14 cellular contexts compared by ENCODE assay signal in the genomic region with DNA sequence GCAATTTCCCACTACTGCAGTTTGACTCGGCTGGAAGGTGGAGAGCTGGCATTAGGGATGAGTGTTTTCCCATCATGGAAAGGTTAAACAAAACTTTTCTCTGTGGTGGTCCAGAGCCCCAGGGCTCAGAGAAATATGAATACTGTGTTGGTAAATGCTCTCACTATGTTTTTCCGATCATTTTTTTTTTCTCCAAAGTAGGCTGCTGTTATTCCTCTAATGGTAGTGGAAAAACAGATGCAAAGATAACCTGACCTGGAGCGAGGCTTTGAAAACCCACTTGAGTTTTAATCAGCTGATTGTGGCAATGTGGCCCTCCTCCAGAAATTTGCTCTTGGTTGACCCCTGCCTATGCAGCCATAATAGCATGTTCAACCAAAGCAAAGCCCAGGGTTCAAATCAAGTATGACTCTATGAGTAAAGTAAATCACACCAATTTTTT.
DNase-seq lines count a peak whose midpoint lies in the region; ATAC-seq and TF ChIP-seq lines count a peak whose summit lies in the region.
"Had no signal": no experiment of that assay in that cellular context is flagged by ENCODE, and none has a peak within 500 bp of the region (broad histone marks: within the 10 kb centered on the region; RNA-seq: fewer than 3 reads in every experiment).

No MANE protein-coding gene starts in this region.

- peaks cover 2% of the 10 kb centered on the region for H3K9me3 Mint-ChIP-seq in nephron

- intact Hi-C loops in aorta (cut with DNase I) = loop anchor here (1.0 to 10.0 kb wide), 7 partner anchors 96 to 294 kb away; no protein-coding TSS in a partner anchor

- H3K27ac ChIP-seq in substantia nigra (ENCODE audit: low read depth, low read length, poor library complexity, severe bottlenecking) (peak overlapping the region; percentile 18), aorta (ENCODE audit: low read depth in 1 of 2, low read length in 2 of 2) (peak overlapping the region in 1 of 2 donors; percentile 75)
- H3K27ac ChIP-seq: BLaER1, PC-9 had no signal

- WGBS in aorta, 2 donors = 2 to 8% methylated on average over 3 of the region's 3 CpGs

- H3K4me1 ChIP-seq in adipocyte (ENCODE audit: control insufficient read depth, insufficient read depth, low read length) (peaks cover 28% of the 10 kb centered on the region), aorta (ENCODE audit: control insufficient read depth in 1 of 2, insufficient read depth in 2 of 2, low read length in 2 of 2) (peaks cover 0 to 5% of the 10 kb centered on the region in 2 donors)
- H3K4me1 ChIP-seq: BLaER1 had no signal

- H3K4me3 ChIP-seq in adipocyte (ENCODE audit: low read length) (peak overlapping the region; percentile 51), aorta (ENCODE audit: low read length in 2 of 2) (peak overlapping the region in 1 of 2 donors; percentile 27)
- H3K4me3 ChIP-seq: BLaER1, PC-9 had no signal

- H3K4me1 Mint-ChIP-seq in nephron = peaks cover 59% of the 10 kb centered on the region

- H3K4me3 Mint-ChIP-seq in nephron = peak overlapping the region in 1 of 3 experiments; percentile 30

- H3K27me3 ChIP-seq in adipocyte (replicated peaks; ENCODE audit: control insufficient read depth, insufficient read depth, low read length) (no peaks in the 10 kb centered on the region), aorta (ENCODE audit: control insufficient read depth in 1 of 2, insufficient read depth in 2 of 2, low read length in 1 of 2) (no peaks in the 10 kb centered on the region)
- H3K27me3 ChIP-seq: BLaER1 had no signal

- H3K9me3 ChIP-seq in adipocyte (ENCODE audit: control insufficient read depth, low read length) (no peaks in the 10 kb centered on the region), aorta (ENCODE audit: control insufficient read depth, low read length) (no peaks in the 10 kb centered on the region)
- H3K9me3 ChIP-seq: BLaER1 had no signal

- peak overlapping the region; percentile 73 for H3K9ac ChIP-seq in adipocyte (ENCODE audit: low read length)
- H3K9ac ChIP-seq: BLaER1 had no signal

- H3K27me3 Mint-ChIP-seq in nephron (ENCODE audit: low read depth) = peaks cover 4% of the 10 kb centered on the region

- DNase-seq in adipocyte (ENCODE audit: low read depth) (no peak), substantia nigra (lab: John Stamatoyannopoulos, UW) (no peak), aorta (no peak)
- no peak for DNase-seq in stimulated activated naive CD4-positive, alpha-beta T cell treated with Interleukin-2 at 50 U/mL for 16 hours (lab: John Stamatoyannopoulos, UW)
- DNase-seq in effector CD4-positive, alpha-beta T cell = no peak
- DNase-seq: DND-41, foreskin fibroblast, IMR-90, NCI-H1105, PC-9 had no signal

- ATAC-seq in esophagus mucosa = peak; percentile 6
- no peak for ATAC-seq in GM19328 (IDR thresholded peaks at IDR 0.05; ENCODE audit: unreplicated experiment)
- no peak for ATAC-seq in aorta (ENCODE audit: low FRiP score)

- TF ChIP-seq CTCF in nephron (IDR thresholded peaks at IDR 0.05; ENCODE audit: unreplicated experiment in 3 of 3) = no peak

- peak overlapping the region in 2 of 3 experiments; percentile 96 to 98 for H3K27ac Mint-ChIP-seq in nephron

- H3K36me3 Mint-ChIP-seq in nephron (ENCODE audit: low read depth) = no peaks in the 10 kb centered on the region

- H3K36me3 ChIP-seq in adipocyte (ENCODE audit: control insufficient read depth, insufficient read depth, low read length, severe bottlenecking) (no peaks in the 10 kb centered on the region), aorta (ENCODE audit: control insufficient read depth in 1 of 2, insufficient read depth in 2 of 2, low read length in 1 of 2) (no peaks in the 10 kb centered on the region)
- H3K36me3 ChIP-seq: BLaER1 had no signal
